In the genomic region with DNA sequence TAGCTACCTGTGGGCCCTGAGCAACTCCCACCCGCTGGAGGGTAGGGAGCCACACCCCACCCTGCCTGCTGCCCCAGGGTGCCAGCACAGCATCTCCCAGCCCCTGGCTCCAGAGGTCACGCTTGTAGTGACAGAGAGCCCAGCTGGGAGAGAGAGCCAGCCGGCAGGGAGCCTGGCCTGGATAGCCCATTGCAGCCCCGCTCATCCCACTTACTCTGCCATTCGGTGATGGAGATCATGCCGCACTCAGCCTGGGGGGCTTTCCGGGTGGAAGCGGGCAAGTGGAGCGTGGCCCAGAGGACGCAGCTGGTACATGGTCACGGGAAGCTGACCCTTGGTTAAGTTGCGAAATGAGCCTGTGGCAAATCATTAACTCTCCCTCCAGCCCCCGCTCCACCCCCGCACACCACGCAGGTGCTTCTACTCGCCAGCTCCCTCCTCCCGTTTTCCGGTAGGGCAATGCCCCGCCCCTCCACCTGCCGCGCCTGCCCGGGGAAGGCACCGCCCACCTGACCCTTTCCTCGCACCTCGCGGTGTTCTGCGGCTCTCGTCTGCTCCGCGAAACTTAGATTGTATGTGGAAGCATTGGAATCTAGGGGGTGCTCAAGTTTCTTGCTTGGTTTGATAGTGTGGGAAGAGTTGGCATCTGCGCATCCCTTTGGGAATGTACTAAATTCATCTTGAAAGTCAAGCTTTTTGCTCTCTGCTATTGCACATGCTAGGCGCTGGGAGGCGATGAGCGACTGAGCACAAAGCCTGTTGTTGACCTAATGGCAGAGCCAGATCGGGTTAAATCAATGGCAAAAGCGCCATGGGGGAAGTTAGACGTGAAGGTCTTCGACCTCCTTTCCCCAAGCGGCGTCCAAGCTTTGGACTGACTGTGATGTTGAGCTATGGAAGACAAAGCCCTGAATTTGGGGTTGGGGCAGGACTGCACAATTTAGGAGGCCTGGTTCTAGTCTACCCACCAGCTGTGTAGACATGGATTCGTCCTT, we compare ENCODE assay signal across 8 cellular contexts. TPM values are rescaled to one million over a fixed set of nuclear protein-coding genes. Genes with fewer than 3 reads are reported as not detected.
DNase-seq lines count a peak whose midpoint lies in the region; ATAC-seq and TF ChIP-seq lines count a peak whose summit lies in the region.

A gene with protein sequence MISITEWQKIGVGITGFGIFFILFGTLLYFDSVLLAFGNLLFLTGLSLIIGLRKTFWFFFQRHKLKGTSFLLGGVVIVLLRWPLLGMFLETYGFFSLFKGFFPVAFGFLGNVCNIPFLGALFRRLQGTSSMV (minus strand): TSS at position 321 of the 995 bp plus-strand sequence. CDS start 82 bp downstream, at position 239.

- H4K20me1 ChIP-seq in smooth muscle cell (ENCODE audit: low read depth): no peaks in the 10 kb centered on the region

- H3K9ac ChIP-seq in smooth muscle cell (ENCODE audit: low read depth): no peak within 1 kb of the TSS

- H3K4me1 ChIP-seq in smooth muscle cell (ENCODE audit: low read depth): no peaks in the 10 kb centered on the region

- H3K27me3 ChIP-seq in smooth muscle cell (ENCODE audit: low read depth): peaks cover 34% of the 10 kb centered on the region

- no peaks in the 10 kb centered on the region for H3F3A ChIP-seq in smooth muscle cell (ENCODE audit: low read depth)

- H3K36me3 ChIP-seq in smooth muscle cell (ENCODE audit: low read depth): no peaks in the 10 kb centered on the region

- WGBS in smooth muscle cell (ENCODE audit: low lambda C conversion rate): 11% methylated on average over 41 of the region's 41 CpGs

- H3K4me2 ChIP-seq in smooth muscle cell: peak within 1 kb of the TSS; percentile 58

- no peak within 1 kb of the TSS for H3K27ac ChIP-seq in smooth muscle cell (ENCODE audit: low read depth)

- DNase-seq in AG09309 (ENCODE audit: low read depth) (peak; percentile 76), UCSD-AML1 (lab: John Stamatoyannopoulos, UW; ENCODE audit: unreplicated experiment) (peak; percentile 67), cerebellum (ENCODE audit: low spot score) (peak; percentile 62), inferior parietal cortex (ENCODE audit: extremely low spot score) (peak; percentile 81), smooth muscle cell (lab: John Stamatoyannopoulos, UW; ENCODE audit: unreplicated experiment) (no peak)

- ATAC-seq in GM19452 (IDR thresholded peaks at IDR 0.05; ENCODE audit: unreplicated experiment): peak; percentile 76
- no peak for ATAC-seq in GM18502 (IDR thresholded peaks at IDR 0.05; ENCODE audit: poor library complexity, unreplicated experiment)

- TF ChIP-seq CTCF in AG09309 (IDR thresholded peaks at IDR 0.05; ENCODE audit: control insufficient read depth, insufficient read depth, low read depth, low read length, missing control alignments): peak; percentile 91
- TF ChIP-seq CTCF in LNCAP (IDR thresholded peaks at IDR 0.05): peak; percentile 97
- TF ChIP-seq CTCF in smooth muscle cell (IDR thresholded peaks at IDR 0.05; ENCODE audit: borderline replicate concordance, insufficient read depth, poor library complexity, severe bottlenecking): peak; percentile 64

- no peaks in the 10 kb centered on the region for H3K79me2 ChIP-seq in smooth muscle cell (ENCODE audit: low read depth)

- H3K9me3 ChIP-seq in smooth muscle cell (replicated peaks; ENCODE audit: low read depth): no peaks in the 10 kb centered on the region

- H2AFZ ChIP-seq in smooth muscle cell (ENCODE audit: low read depth): no peak within 1 kb of the TSS

- peak within 1 kb of the TSS; percentile 27 for H3K4me3 ChIP-seq in AG09309 (ENCODE audit: control insufficient read depth, low read depth, low read length)
- H3K4me3 ChIP-seq in smooth muscle cell: peak within 1 kb of the TSS; percentile 33

RNA-seq across cellular contexts. Expression of the gene that starts here (rescaled TPM):
- total RNA-seq in cerebellum (0.54 TPM), smooth muscle cell (0.54 TPM in 1 of 2 replicates, not detected in the other)
- polyA plus RNA-seq in smooth muscle cell: 0.76 TPM in 1 of 2 replicates, not detected in the other

Comparison
In these comparisons a context has a peak if more than half of its experiments do, and no peak if none do; other contexts are left out.
1. Peak in DNase-seq in cerebellum; RNA of the gene not detected or under 1 TPM.